8 cellular contexts compared by ENCODE assay signal in genomic region chr4:51845055-51845426, GRCh38. TPM values are rescaled to one million over a fixed set of nuclear protein-coding genes. Genes with fewer than 3 reads are reported as not detected.
DNase-seq lines count a peak whose midpoint lies in the region; TF ChIP-seq lines count a peak whose summit lies in the region.

No MANE protein-coding gene starts in this region.

- H3K4me3 ChIP-seq in CD8-positive, alpha-beta memory T cell (ENCODE audit: low read length) = peak overlapping the region; percentile 60
- H3K4me3 ChIP-seq in Peyer's patch (peak overlapping the region; percentile 94 to 99 (median 96)), epithelial cell of proximal tubule (ENCODE audit: low read depth, low read length) (peak overlapping the region; percentile 76), ovary (peak overlapping the region; percentile 91)

- H3K9me3 Mint-ChIP-seq in CD8-positive, alpha-beta memory T cell = no peaks in the 10 kb centered on the region

- 44 to 50% (median 47%) methylated on average over 6 of the region's 6 CpGs for WGBS in ovary, 3 donors

- H3K9me3 ChIP-seq in CD8-positive, alpha-beta memory T cell (ENCODE audit: low read length) = no peaks in the 10 kb centered on the region
- no peaks in the 10 kb centered on the region for H3K9me3 ChIP-seq in Peyer's patch
- no peaks in the 10 kb centered on the region for H3K9me3 ChIP-seq in ovary

- intact Hi-C loops in ovary (cut with DNase I) = loop anchor here in 1 of 4 donors (10.0 kb wide), 2 partner anchors 50 to 190 kb away; partner anchors contain the start of gene SGCB

- TF ChIP-seq CTCF in Peyer's patch (IDR thresholded peaks at IDR 0.05) (no peak), epithelial cell of proximal tubule (conservative IDR thresholded peaks at IDR 0.05; ENCODE audit: low read depth, low read length) (no peak), ovary (IDR thresholded peaks at IDR 0.05) (no peak)

- no peaks in the 10 kb centered on the region for H3K27me3 ChIP-seq in CD8-positive, alpha-beta memory T cell (ENCODE audit: insufficient read depth, low read length, poor library complexity, severe bottlenecking)
- H3K27me3 ChIP-seq in Peyer's patch (no peaks in the 10 kb centered on the region), ovary (no peaks in the 10 kb centered on the region)

- H3K27ac ChIP-seq in CD8-positive, alpha-beta memory T cell (ENCODE audit: low read depth, low read length) = peak overlapping the region; percentile 66
- H3K27ac ChIP-seq in Peyer's patch (peak overlapping the region; percentile 87 to 99 (median 94)), ovary (no peak overlapping the region)

- H3K27ac Mint-ChIP-seq in CD8-positive, alpha-beta memory T cell = peak overlapping the region in 7 of 8 donors; percentile 45 to 89 (median 78)

- peaks cover 0 to 24% (median 0%) of the 10 kb centered on the region in 3 donors for H3K36me3 Mint-ChIP-seq in CD8-positive, alpha-beta memory T cell

- no peak for DNase-seq in CD8-positive, alpha-beta memory T cell
- DNase-seq in Peyer's patch = no peak
- no peak for DNase-seq in epithelial cell of proximal tubule (ENCODE audit: low read depth)
- DNase-seq in ovary = no peak
- no peak for DNase-seq in activated CD4-positive, CD25-positive, alpha-beta regulatory T cell (lab: John Stamatoyannopoulos, UW)
- DNase-seq in activated CD8-positive, alpha-beta memory T cell treated with anti-CD3 and anti-CD28 coated beads for 24 hours = no peak
- no peak for DNase-seq in 8988T
- DNase-seq in HCEC 1CT = no peak

- TF ChIP-seq POLR2A in Peyer's patch (IDR thresholded peaks at IDR 0.05) (no peak), ovary (IDR thresholded peaks at IDR 0.05) (no peak)

- H3K4me1 ChIP-seq in CD8-positive, alpha-beta memory T cell (ENCODE audit: insufficient read depth, low read length) = peaks cover 6% of the 10 kb centered on the region
- H3K4me1 ChIP-seq in Peyer's patch (peaks cover 0 to 14% (median 0%) of the 10 kb centered on the region in 4 donors), ovary (ENCODE audit: insufficient read depth) (peaks cover 4% of the 10 kb centered on the region)

- H3K36me3 ChIP-seq in CD8-positive, alpha-beta memory T cell (ENCODE audit: insufficient read depth, low read length) = no peaks in the 10 kb centered on the region
- H3K36me3 ChIP-seq in Peyer's patch (no peaks in the 10 kb centered on the region), ovary (no peaks in the 10 kb centered on the region)

- CTCF ChIA-PET in CD8-positive, alpha-beta memory T cell (lab: Charles Lee) = interaction anchor here (1.9 kb wide), 1 partner anchor 13 kb away, joined by 4 read pairs; no protein-coding TSS in a partner anchor

- TF ChIP-seq EP300 in ovary (IDR thresholded peaks at IDR 0.05) = no peak

- peaks cover 39 to 53% (median 48%) of the 10 kb centered on the region in 3 donors for H3K4me1 Mint-ChIP-seq in CD8-positive, alpha-beta memory T cell

- peaks cover 0 to 2% of the 10 kb centered on the region in 2 donors for H3K27me3 Mint-ChIP-seq in CD8-positive, alpha-beta memory T cell

- POLR2A ChIA-PET in CD8-positive, alpha-beta memory T cell (lab: Charles Lee) = interaction anchor here (1.0 kb wide), 1 partner anchor 12 kb away, joined by 4 read pairs; no protein-coding TSS in a partner anchor

- peak overlapping the region; percentile 87 to 98 (median 94) for H3K4me3 Mint-ChIP-seq in CD8-positive, alpha-beta memory T cell

RNA-seq across cellular contexts. Expression of gene DCUN1D4, which starts 2.1 kb away (rescaled TPM):
- total RNA-seq in CD8-positive, alpha-beta memory T cell = 10 to 100 TPM; 24.6 to 27.0 TPM
- 10.3 TPM for polyA plus RNA-seq in CD8-positive, alpha-beta memory T cell
- total RNA-seq in Peyer's patch (10 to 100 TPM; 26.5 to 39.8 (median 28.8) TPM), epithelial cell of proximal tubule (18.1 and 25.2 TPM in 2 replicates), ovary (100 to 1,000 TPM in 1 of 7 donors, 10 to 100 TPM in 6; 54.0 to 102 (median 73.4) TPM)
- polyA plus RNA-seq in ovary = 10 to 100 TPM; 20.7 to 31.4 TPM

Comparison
In these comparisons a context has a peak if more than half of its experiments do, and no peak if none do; other contexts are left out.
1. H3K27ac ChIP-seq: peak in CD8-positive, alpha-beta memory T cell (single experiment) and Peyer's patch (4 of 4); none in ovary (0 of 2).
2. Peak in every context shown above with its lines, with median percentiles within 50 percentile points of each other: H3K4me3 ChIP-seq.